ENCODE assay signal across 17 cellular contexts in genomic region chrX:2423899-2424298, GRCh38.
A peak's percentile ranks its signal among the peaks of the same experiment; 100 is the strongest.
DNase-seq lines count a peak whose midpoint lies in the region; ATAC-seq and TF ChIP-seq lines count a peak whose summit lies in the region.
"Had no signal": no experiment of that assay in that cellular context is flagged by ENCODE, and none has a peak within 500 bp of the region (broad histone marks: within the 10 kb centered on the region; RNA-seq: fewer than 3 reads in every experiment).

No MANE protein-coding gene starts in this region.

- CTCF ChIA-PET in HCT116 (lab: Charles Lee): no interaction called here

- H4K20me1 ChIP-seq in HCT116 (ENCODE audit: insufficient read depth): no peaks in the 10 kb centered on the region
- H4K20me1 ChIP-seq in neural progenitor cell (ENCODE audit: low read depth): no peaks in the 10 kb centered on the region

- peak overlapping the region; percentile 38 for H3K27ac Mint-ChIP-seq in neural progenitor cell
- H3K27ac Mint-ChIP-seq in activated T-cell treated with anti-CD3 and anti-CD28 coated beads, Interleukin-2, amount 50 U/mL, for 24 hours: no peak overlapping the region
- H3K27ac Mint-ChIP-seq: CD4-positive, alpha-beta T cell; GM23338; HFFc6 had no signal

- H3K4me1 Mint-ChIP-seq in neural progenitor cell: no peaks in the 10 kb centered on the region
- no peaks in the 10 kb centered on the region for H3K4me1 Mint-ChIP-seq in activated T-cell treated with anti-CD3 and anti-CD28 coated beads, Interleukin-2, amount 50 U/mL, for 24 hours (ENCODE audit: low read depth)

- RAD21 ChIA-PET in HCT116 (lab: Charles Lee; ENCODE audit: low non-redundant PET in 1 of 2, low total read pairs in 2 of 2, uncharacterized antibody in 2 of 2, unreplicated experiment in 2 of 2): no interaction called here

- peaks cover 17% of the 10 kb centered on the region for H3K9me3 Mint-ChIP-seq in neural progenitor cell
- peaks cover 5% of the 10 kb centered on the region for H3K9me3 Mint-ChIP-seq in activated T-cell treated with anti-CD3 and anti-CD28 coated beads, Interleukin-2, amount 50 U/mL, for 24 hours
- H3K9me3 Mint-ChIP-seq: HFFc6 had no signal

- H2AFZ ChIP-seq in HCT116 (ENCODE audit: low read depth, low read length, poor library complexity, severe bottlenecking) (no peak overlapping the region), neural progenitor cell (replicated peaks) (no peak overlapping the region)
- H2AFZ ChIP-seq: GM23338 had no signal

- ATAC-seq in HCT116 (no peak), HG02885 (IDR thresholded peaks at IDR 0.05; ENCODE audit: poor library complexity, unreplicated experiment) (no peak), GM19467 (IDR thresholded peaks at IDR 0.05; ENCODE audit: unreplicated experiment) (no peak)
- ATAC-seq: GM12878, GM23338 had no signal

- BruUV-seq in HCT116 (replicated peaks; lab: Mats Ljungman, UMichigan): no TSS peak

- no peak for TF ChIP-seq CTCF in HCT116 (IDR thresholded peaks at IDR 0.05 in 2 of 3, conservative IDR thresholded peaks at IDR 0.05 in 1 of 3; ENCODE audit: borderline replicate concordance in 1 of 3, insufficient read depth in 1 of 3, low read depth in 2 of 3, low read length in 2 of 3)
- no peak for TF ChIP-seq CTCF in neural progenitor cell (IDR thresholded peaks at IDR 0.05)

- no peaks in the 10 kb centered on the region for H3K9me3 ChIP-seq in HCT116 (ENCODE audit: control insufficient read depth in 1 of 2, insufficient read depth in 1 of 2, low read depth in 1 of 2, low read length in 2 of 2)
- no peaks in the 10 kb centered on the region for H3K9me3 ChIP-seq in neural progenitor cell (ENCODE audit: low read depth)

- DNase-seq in HCT116 (ENCODE audit: low read depth, low spot score) (no peak), M059J (ENCODE audit: low read depth) (peak; percentile 6), neural progenitor cell (ENCODE audit: low spot score) (no peak), midbrain (lab: John Stamatoyannopoulos, UW) (no peak)
- DNase-seq in activated T-cell treated with anti-CD3 and anti-CD28 coated beads, Interleukin-2, amount 50 U/mL, for 24 hours: no peak
- DNase-seq: AML-193; Calu3; CD4-positive, alpha-beta T cell; DMS 273 treated with DMSO at 0.1 percent for 48 hours; DMS79; H7 had no signal

- H3K4me3 Mint-ChIP-seq in neural progenitor cell: no peak overlapping the region
- H3K4me3 Mint-ChIP-seq in activated T-cell treated with anti-CD3 and anti-CD28 coated beads, Interleukin-2, amount 50 U/mL, for 24 hours: no peak overlapping the region
- H3K4me3 Mint-ChIP-seq: CD4-positive, alpha-beta T cell; GM23338; HFFc6 had no signal

- POLR2A ChIA-PET in HCT116 (lab: Charles Lee): no interaction called here

- H3K9ac ChIP-seq in HCT116 (ENCODE audit: low read length) (no peak overlapping the region), neural progenitor cell (no peak overlapping the region)

- H3K36me3 Mint-ChIP-seq in neural progenitor cell: peaks cover 53% of the 10 kb centered on the region
- H3K36me3 Mint-ChIP-seq in activated T-cell treated with anti-CD3 and anti-CD28 coated beads, Interleukin-2, amount 50 U/mL, for 24 hours (ENCODE audit: low read depth): peaks cover 68% of the 10 kb centered on the region

- intact Hi-C loops in HCT116 (cut with micrococcal nuclease): no loop called here

- no peaks in the 10 kb centered on the region for H3F3A ChIP-seq in neural progenitor cell (ENCODE audit: low read depth)

- no peaks in the 10 kb centered on the region for H3K9me2 ChIP-seq in HCT116 (ENCODE audit: insufficient read depth)

- no peak for TF ChIP-seq RAD21 in HCT116 (IDR thresholded peaks at IDR 0.05; ENCODE audit: low read depth)

- H3K4me3 ChIP-seq in HCT116 (replicated peaks in 1 of 2; ENCODE audit: low read depth in 1 of 2, low read length in 2 of 2) (no peak overlapping the region), neural progenitor cell (no peak overlapping the region)
- H3K4me3 ChIP-seq: BLaER1 treated with 17β-estradiol and CSF1 and Interleukin-3, amounts not matched to agents 10 nM and 100 nM; GM12878; GM23338 had no signal

- H3K4me1 ChIP-seq in HCT116 (ENCODE audit: control insufficient read depth in 1 of 2, insufficient read depth in 2 of 2, low read length in 2 of 2) (peaks cover 3 to 9% of the 10 kb centered on the region in 2 experiments; a peak in 3 of 4 replicates), neural progenitor cell (no peaks in the 10 kb centered on the region)

- H3K4me2 ChIP-seq in HCT116 (ENCODE audit: low read length) (peak overlapping the region; percentile 30), neural progenitor cell (no peak overlapping the region)
- H3K4me2 ChIP-seq: GM23338 had no signal

- no peaks in the 10 kb centered on the region for H3K27me3 ChIP-seq in HCT116 (ENCODE audit: insufficient read depth, low read length)
- H3K27me3 ChIP-seq in neural progenitor cell: no peaks in the 10 kb centered on the region
- H3K27me3 ChIP-seq: BLaER1 treated with 17β-estradiol and CSF1 and Interleukin-3, amounts not matched to agents 10 nM and 100 nM had no signal

- peaks cover 7% of the 10 kb centered on the region for H3K27me3 Mint-ChIP-seq in neural progenitor cell (ENCODE audit: insufficient read depth, low read depth)
- H3K27me3 Mint-ChIP-seq in activated T-cell treated with anti-CD3 and anti-CD28 coated beads, Interleukin-2, amount 50 U/mL, for 24 hours: no peaks in the 10 kb centered on the region
- H3K27me3 Mint-ChIP-seq: CD4-positive, alpha-beta T cell had no signal

- no peak overlapping the region for H3K27ac ChIP-seq in HCT116 (ENCODE audit: low read depth, low read length)
- no peak overlapping the region for H3K27ac ChIP-seq in neural progenitor cell

- TF ChIP-seq POLR2A in HCT116 (IDR thresholded peaks at IDR 0.05; ENCODE audit: borderline replicate concordance, extremely low read depth, insufficient read depth, insufficient read length): no peak

- H3K36me3 ChIP-seq in HCT116 (ENCODE audit: control insufficient read depth in 1 of 2, insufficient read depth in 2 of 2, low read length in 2 of 2): no peaks in the 10 kb centered on the region
- no peaks in the 10 kb centered on the region for H3K36me3 ChIP-seq in neural progenitor cell

- H3K79me2 ChIP-seq in HCT116 (ENCODE audit: insufficient read depth, low read length): no peaks in the 10 kb centered on the region
- peaks cover 14% of the 10 kb centered on the region for H3K79me2 ChIP-seq in neural progenitor cell (ENCODE audit: low read depth)

TF ChIP-seq in HCT116, 20 proteins besides CTCF, POLR2A, EP300 and RAD21 (continues in another document):
- TF ChIP-seq CBX3 (IDR thresholded peaks at IDR 0.05; ENCODE audit: low read depth) (no peak), REST (IDR thresholded peaks at IDR 0.05; ENCODE audit: low read depth) (no peak), EZH2 (IDR thresholded peaks at IDR 0.05) (no peak), JUND (IDR thresholded peaks at IDR 0.05) (no peak), ELF1 (IDR thresholded peaks at IDR 0.05; ENCODE audit: borderline replicate concordance, low read depth) (no peak), SRF (IDR thresholded peaks at IDR 0.05; ENCODE audit: low read depth) (no peak), MAX (IDR thresholded peaks at IDR 0.05) (no peak), ZNF274 (IDR thresholded peaks at IDR 0.05; ENCODE audit: low read depth, low read length) (no peak), SP1 (IDR thresholded peaks at IDR 0.05; ENCODE audit: low read depth) (no peak), SIN3A (IDR thresholded peaks at IDR 0.05; ENCODE audit: low read depth) (no peak), ZFX (IDR thresholded peaks at IDR 0.05) (no peak), ZBTB33 (IDR thresholded peaks at IDR 0.05; ENCODE audit: extremely low read depth, insufficient replicate concordance, low read length) (no peak), EZH2phosphoT487 (IDR thresholded peaks at IDR 0.05; ENCODE audit: borderline replicate concordance) (no peak)
